Comparison of ENCODE assay signal across 17 cellular contexts in the genomic region with DNA sequence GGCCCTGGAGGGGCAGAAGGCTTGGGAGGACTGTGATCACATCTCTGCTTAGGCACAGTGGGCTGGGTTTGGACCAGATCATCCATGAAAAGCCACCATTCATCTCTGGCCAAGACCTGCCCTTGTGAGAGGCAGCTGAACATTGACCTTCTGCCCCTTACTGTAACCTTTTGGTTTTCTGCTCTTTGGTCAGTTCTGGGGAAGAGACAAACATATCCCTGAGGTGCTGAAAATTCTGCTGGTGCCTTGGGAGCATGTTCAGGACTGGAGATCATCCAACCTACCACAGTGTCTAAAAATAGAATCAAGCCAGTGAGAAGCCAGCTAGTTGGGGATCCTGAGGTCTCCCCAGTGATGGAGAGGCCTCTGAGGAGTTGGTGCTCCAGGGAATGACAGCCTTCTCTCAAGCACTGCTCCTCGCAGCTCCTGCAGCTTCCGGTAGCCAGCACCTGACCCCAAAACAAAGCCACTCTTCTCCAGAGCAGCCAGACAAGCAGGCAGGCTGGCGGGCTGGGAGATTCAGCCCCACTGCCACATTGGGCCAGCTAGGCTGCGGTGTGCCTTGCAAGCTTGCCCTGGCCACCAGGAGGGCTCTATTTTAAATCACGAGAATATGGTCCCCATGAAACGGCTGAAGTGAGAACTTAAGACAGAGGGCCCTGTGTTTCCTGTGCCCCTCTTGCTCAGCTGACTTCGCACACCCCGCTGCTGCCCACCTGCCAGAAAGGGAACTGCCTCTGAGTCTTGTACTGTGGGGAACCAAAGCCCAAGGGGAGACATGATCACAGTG. TPM values are rescaled to one million over a fixed set of nuclear protein-coding genes. Genes with fewer than 3 reads are reported as not detected.
DNase-seq lines count a peak whose midpoint lies in the region; ATAC-seq and TF ChIP-seq lines count a peak whose summit lies in the region.
"Had no signal": no experiment of that assay in that cellular context is flagged by ENCODE, and none has a peak within 500 bp of the region (broad histone marks: within the 10 kb centered on the region; RNA-seq: fewer than 3 reads in every experiment).

No MANE protein-coding gene starts in this region.

- H3K27ac ChIP-seq in HEK293 (ENCODE audit: extremely low read depth, low read depth, low read length) = no peak overlapping the region
- H3K27ac ChIP-seq: hepatocyte had no signal

- H3K4me1 ChIP-seq in HEK293 (ENCODE audit: control insufficient read depth, insufficient read depth, low read length) = no peaks in the 10 kb centered on the region

- no peaks in the 10 kb centered on the region for H3K9me3 ChIP-seq in HEK293 (ENCODE audit: control insufficient read depth, insufficient read depth, low read depth, low read length)

- no peak overlapping the region for H3K4me3 ChIP-seq in HEK293 (ENCODE audit: low read depth, low read length)
- H3K4me3 ChIP-seq: hepatocyte, skin epidermis had no signal

- CTCF ChIA-PET in HEK293 (lab: Yijun Ruan, JAX) = no interaction called here

- peaks cover 12% of the 10 kb centered on the region for H3K4me1 Mint-ChIP-seq in mesothelial cell of epicardium
- H3K4me1 Mint-ChIP-seq: nephron had no signal

- TF ChIP-seq CTCF in HEK293 (tag by site-specific recombination; IDR thresholded peaks at IDR 0.05) (no peak), mesothelial cell of epicardium (IDR thresholded peaks at IDR 0.05; ENCODE audit: unreplicated experiment) (no peak)

- H3K27me3 Mint-ChIP-seq in mesothelial cell of epicardium (ENCODE audit: low read depth) = no peaks in the 10 kb centered on the region

- no peak for ATAC-seq in GM21825 (IDR thresholded peaks at IDR 0.05; ENCODE audit: unreplicated experiment)
- ATAC-seq in activated CD4-positive, CD25-positive, alpha-beta regulatory T cell treated with anti-CD3 and anti-CD28 coated beads, Interleukin-2, amount 50 U/mL, for 24 hours = no peak
- ATAC-seq: left colon, T-cell had no signal

- no peaks in the 10 kb centered on the region for H3K36me3 Mint-ChIP-seq in mesothelial cell of epicardium
- H3K36me3 Mint-ChIP-seq: T-cell had no signal

- H3K27ac Mint-ChIP-seq in mesothelial cell of epicardium = peak overlapping the region; percentile 94
- H3K27ac Mint-ChIP-seq: nephron, T-cell had no signal

- no peaks in the 10 kb centered on the region for H3K36me3 ChIP-seq in HEK293 (ENCODE audit: control insufficient read depth in 2 of 2, insufficient read depth in 1 of 2, low read length in 2 of 2)

- no peaks in the 10 kb centered on the region for H3K9me3 Mint-ChIP-seq in mesothelial cell of epicardium
- H3K9me3 Mint-ChIP-seq: nephron, T-cell had no signal

- no peak overlapping the region for H3K4me3 Mint-ChIP-seq in mesothelial cell of epicardium
- H3K4me3 Mint-ChIP-seq: nephron, T-cell had no signal

- peak; percentile 14 for DNase-seq in A172 (ENCODE audit: low spot score)
- DNase-seq in cerebellar cortex (ENCODE audit: low spot score) = peak; percentile 42
- DNase-seq in mesothelial cell of epicardium (ENCODE audit: low spot score in 2 of 2, unreplicated experiment in 2 of 2) = no peak
- DNase-seq in stimulated activated CD4-positive, alpha-beta T cell treated with anti-CD3 and anti-CD28 coated beads, Interleukin-12 subunit alpha, Interleukin-12 subunit beta, amount 100 ng/mL, for 4 hours = no peak
- DNase-seq in NCI-H526 treated with DMSO at 0.1 percent for 48 hours (lab: John Stamatoyannopoulos, UW) = no peak
- DNase-seq: activated T-cell treated with anti-CD3 and anti-CD28 coated beads for 4 hours, Calu3, left colon, MV-4-11, NCI-H2171 treated with DMSO at 0.1 percent for 48 hours, T-cell had no signal

- POLR2A ChIA-PET in HEK293 (lab: Yijun Ruan, JAX) = interaction anchor here (0.7 kb wide), 1 partner anchor 10 kb away, joined by 9 read pairs; no protein-coding TSS in a partner anchor

TF ChIP-seq in HEK293, 187 proteins besides CTCF, POLR2A, EP300 and RAD21:
- TF ChIP-seq ZBTB48 (tag by site-specific recombination; IDR thresholded peaks at IDR 0.05) (peak; percentile 53; the same call in 1 of the 2 replicates), ZNF202 (tag by site-specific recombination; IDR thresholded peaks at IDR 0.05; ENCODE audit: borderline replicate concordance) (no peak)

RNA-seq across cellular contexts. Expression of a gene that starts 37.8 kb away (rescaled TPM):
- total RNA-seq in A172 (2014; rRNA removed; shearing (Covaris generic)) = 77.7 and 94.8 TPM in 2 replicates
- total RNA-seq in mesothelial cell of epicardium = 95.9 to 104 TPM (median 99.1 TPM) in 3 replicates

Comparison
In these comparisons a context has a peak if more than half of its experiments do, and no peak if none do; other contexts are left out.
1. DNase-seq: peak in A172 (single experiment) and cerebellar cortex (single experiment); none in mesothelial cell of epicardium (0 of 2), stimulated activated CD4-positive, alpha-beta T cell treated with anti-CD3 and anti-CD28 coated beads, Interleukin-12 subunit alpha, Interleukin-12 subunit beta, amount 100 ng/mL, for 4 hours (single experiment) and NCI-H526 treated with DMSO at 0.1 percent for 48 hours (single experiment).